8 cellular contexts compared by ENCODE assay signal in genomic region chr20:61251529-61252393, GRCh38. TPM values are rescaled to one million over a fixed set of nuclear protein-coding genes. Genes with fewer than 3 reads are reported as not detected.
DNase-seq lines count a peak whose midpoint lies in the region; ATAC-seq and TF ChIP-seq lines count a peak whose summit lies in the region.

Gene CDH4, plus strand, starts transcription at chr20:61252261.

- peaks cover 8 to 35% (median 21%) of the 10 kb centered on the region in 10 experiments for H3K4me1 ChIP-seq in BLaER1 treated with 17β-estradiol and CSF1 and Interleukin-3, amounts not matched to agents 10 nM and 100 nM
- H3K4me1 ChIP-seq in adrenal gland (replicated peaks in 1 of 2) = no peaks in the 10 kb centered on the region

- no peaks in the 10 kb centered on the region for H3K9me3 ChIP-seq in BLaER1 treated with 17β-estradiol and CSF1 and Interleukin-3, amounts not matched to agents 10 nM and 100 nM (replicated peaks in 1 of 11)
- H3K9me3 ChIP-seq in neural cell (ENCODE audit: low read length) = no peaks in the 10 kb centered on the region
- H3K9me3 ChIP-seq in adrenal gland (replicated peaks in 1 of 3) = no peaks in the 10 kb centered on the region

- peak within 1 kb of the TSS; percentile 44 to 80 (median 68) for H3K9ac ChIP-seq in BLaER1 treated with 17β-estradiol and CSF1 and Interleukin-3, amounts not matched to agents 10 nM and 100 nM
- H3K9ac ChIP-seq in neural cell (ENCODE audit: low read length) = peak within 1 kb of the TSS; percentile 78

- TF ChIP-seq CTCF in endothelial cell (IDR thresholded peaks at IDR 0.05; ENCODE audit: unreplicated experiment) = no peak
- TF ChIP-seq CTCF in neural cell (IDR thresholded peaks at IDR 0.05; ENCODE audit: poor library complexity, severe bottlenecking) = no peak
- no peak for TF ChIP-seq CTCF in adrenal gland (IDR thresholded peaks at IDR 0.05)
- no peak for TF ChIP-seq CTCF in GM20000 (IDR thresholded peaks at IDR 0.05; ENCODE audit: extremely low read depth, missing control alignments)

- ATAC-seq in GM21529 (IDR thresholded peaks at IDR 0.05; ENCODE audit: unreplicated experiment) = no peak

- H3K36me3 Mint-ChIP-seq in endothelial cell (ENCODE audit: low read depth, unreplicated experiment) = no peaks in the 10 kb centered on the region

- H3K4me1 Mint-ChIP-seq in endothelial cell (ENCODE audit: unreplicated experiment) = peaks cover 11% of the 10 kb centered on the region

- no peaks in the 10 kb centered on the region for H3K9me3 Mint-ChIP-seq in endothelial cell (ENCODE audit: unreplicated experiment)

- no peak for TF ChIP-seq EP300 in neural cell (conservative IDR thresholded peaks at IDR 0.05; ENCODE audit: poor library complexity, severe bottlenecking)

- peak within 1 kb of the TSS in 7 of 11 experiments; percentile 19 to 50 (median 37); a peak in 7 of 22 replicates for H3K27ac ChIP-seq in BLaER1 treated with 17β-estradiol and CSF1 and Interleukin-3, amounts not matched to agents 10 nM and 100 nM
- H3K27ac ChIP-seq in neural cell (ENCODE audit: low read length) (no peak within 1 kb of the TSS), adrenal gland (no peak within 1 kb of the TSS)

- peak within 1 kb of the TSS; percentile 71 for H3K4me3 Mint-ChIP-seq in endothelial cell (ENCODE audit: unreplicated experiment)

- TF ChIP-seq RAD21 in neural cell (conservative IDR thresholded peaks at IDR 0.05) = peak; percentile 29

- peaks cover 62 to 81% (median 76%) of the 10 kb centered on the region in 11 experiments for H3K27me3 ChIP-seq in BLaER1 treated with 17β-estradiol and CSF1 and Interleukin-3, amounts not matched to agents 10 nM and 100 nM
- H3K27me3 ChIP-seq in neural cell (ENCODE audit: insufficient read depth, low read depth, low read length) (peaks cover 6% of the 10 kb centered on the region), adrenal gland (peaks cover 58% of the 10 kb centered on the region)

- peaks cover 31% of the 10 kb centered on the region for H3K79me2 ChIP-seq in neural cell (replicated peaks; ENCODE audit: insufficient read depth, low read length)

- peak within 1 kb of the TSS; percentile 68 to 80 (median 72) for H3K4me3 ChIP-seq in BLaER1 treated with 17β-estradiol and CSF1 and Interleukin-3, amounts not matched to agents 10 nM and 100 nM
- H3K4me3 ChIP-seq in neural cell (ENCODE audit: low read length) (peak within 1 kb of the TSS; percentile 78), adrenal gland (no peak within 1 kb of the TSS)

- no peak within 1 kb of the TSS for H3K27ac Mint-ChIP-seq in endothelial cell (ENCODE audit: unreplicated experiment)

- no peaks in the 10 kb centered on the region for H3F3A ChIP-seq in neural cell (ENCODE audit: insufficient read depth, low read length, poor library complexity, severe bottlenecking)

- DNase-seq in NCI-H1105 treated with DMSO at 0.1 percent for 48 hours (lab: John Stamatoyannopoulos, UW) = peak; percentile 37
- DNase-seq in endothelial cell (ENCODE audit: low spot score) = peak; percentile 20
- no peak for DNase-seq in adrenal gland
- DNase-seq in GM20000 (ENCODE audit: low spot score) = no peak
- no peak for DNase-seq in NCI-H2196 treated with DMSO at 0.1 percent for 48 hours (lab: John Stamatoyannopoulos, UW; ENCODE audit: unreplicated experiment)

- H3K36me3 ChIP-seq in BLaER1 treated with 17β-estradiol and CSF1 and Interleukin-3, amounts not matched to agents 10 nM and 100 nM = no peaks in the 10 kb centered on the region
- no peaks in the 10 kb centered on the region for H3K36me3 ChIP-seq in neural cell (ENCODE audit: insufficient read depth, low read length)
- H3K36me3 ChIP-seq in adrenal gland (replicated peaks in 1 of 2) = no peaks in the 10 kb centered on the region

- peak within 1 kb of the TSS; percentile 93 to 100 (median 100) for H3K4me2 ChIP-seq in BLaER1 treated with 17β-estradiol and CSF1 and Interleukin-3, amounts not matched to agents 10 nM and 100 nM
- H3K4me2 ChIP-seq in neural cell (ENCODE audit: low read length) = peak within 1 kb of the TSS; percentile 55

- WGBS in adrenal gland, 4 donors = 5 to 14% (median 6%) methylated on average over 12 to 78 of the region's 78 CpGs

- H2AFZ ChIP-seq in neural cell (ENCODE audit: low read depth, low read length) = no peak within 1 kb of the TSS

- peaks cover 0 to 60% (median 13%) of the 10 kb centered on the region in 11 experiments; a peak in 13 of 22 replicates for H4K20me1 ChIP-seq in BLaER1 treated with 17β-estradiol and CSF1 and Interleukin-3, amounts not matched to agents 10 nM and 100 nM
- peaks cover 3% of the 10 kb centered on the region for H4K20me1 ChIP-seq in neural cell (ENCODE audit: insufficient read depth)

- intact Hi-C loops in adrenal gland (cut with DNase I) = no loop called here

- H3K9me2 ChIP-seq in neural cell (ENCODE audit: insufficient read depth, low read length) = no peaks in the 10 kb centered on the region

- TF ChIP-seq POLR2A in adrenal gland (IDR thresholded peaks at IDR 0.05) = no peak

- peaks cover 29% of the 10 kb centered on the region for H3K27me3 Mint-ChIP-seq in endothelial cell (ENCODE audit: unreplicated experiment)

TF ChIP-seq in neural cell, 6 proteins besides CTCF, POLR2A, EP300 and RAD21:
- TF ChIP-seq SMC3 (conservative IDR thresholded peaks at IDR 0.05; ENCODE audit: poor library complexity) = peak; percentile 29
- TF ChIP-seq POLR2AphosphoS5 (IDR thresholded peaks at IDR 0.05) = peak; percentile 10
- TF ChIP-seq EZH2 (IDR thresholded peaks at IDR 0.05; ENCODE audit: borderline replicate concordance, insufficient read depth, low read length, poor library complexity, severe bottlenecking) = no peak

RNA-seq across cellular contexts. Expression of gene CDH4, which starts in this region (rescaled TPM):
- total RNA-seq in endothelial cell (ENCODE audit: unreplicated experiment) (0.23 TPM), adrenal gland (under 1 TPM in 5 of 8 donors, not detected in 3; 0.08 to 0.53 (median 0.13) TPM)
- polyA plus RNA-seq in neural cell (24.6 and 32.0 TPM in 2 replicates), adrenal gland (under 1 TPM; 0.11 to 0.40 (median 0.20) TPM)
- polyA minus RNA-seq in neural cell = 72.0 and 80.8 TPM in 2 replicates

Comparison
In these comparisons a context has a peak if more than half of its experiments do, and no peak if none do; other contexts are left out.
1. RNA of gene CDH4 (polyA plus RNA-seq): 24.6 to 32.0 TPM in neural cell; 0.11 to 0.40 TPM in adrenal gland; every median in the first group is over 10 times any median in the second.
2. Peak in DNase-seq in endothelial cell; RNA of the gene not detected or under 1 TPM.
3. H3K27ac ChIP-seq: peak in BLaER1 treated with 17β-estradiol and CSF1 and Interleukin-3, amounts not matched to agents 10 nM and 100 nM (7 of 11); none in neural cell (single experiment) and adrenal gland (0 of 5).
4. H3K4me3 ChIP-seq: peak in BLaER1 treated with 17β-estradiol and CSF1 and Interleukin-3, amounts not matched to agents 10 nM and 100 nM (10 of 10) and neural cell (single experiment); none in adrenal gland (0 of 4).